1 cellular context compared by ENCODE assay signal in the genomic region with DNA sequence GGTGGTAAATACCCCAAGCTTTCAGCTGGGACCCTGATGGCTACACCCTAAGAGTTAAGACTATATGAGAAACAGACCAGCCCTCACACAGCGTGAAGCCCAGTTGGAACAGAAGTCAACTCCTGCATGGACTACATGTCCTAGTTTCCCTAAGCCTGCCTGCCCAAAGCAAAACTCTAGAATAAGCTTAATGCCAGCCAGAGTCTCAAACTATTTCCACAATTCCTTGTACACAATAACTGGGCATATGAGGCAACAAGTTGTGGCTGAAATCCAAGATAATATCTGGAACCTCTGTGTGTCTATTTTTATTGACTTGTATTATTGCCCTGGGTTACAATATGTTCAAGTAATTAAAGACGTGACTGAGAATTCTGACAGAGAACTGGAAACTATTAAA.
TF ChIP-seq lines count a peak whose summit lies in the region.

No MANE protein-coding gene starts in this region.

TF ChIP-seq in GM23338, 12 proteins besides CTCF, POLR2A, EP300 and RAD21 (continued from another document):
- TF ChIP-seq, protein P1, sequence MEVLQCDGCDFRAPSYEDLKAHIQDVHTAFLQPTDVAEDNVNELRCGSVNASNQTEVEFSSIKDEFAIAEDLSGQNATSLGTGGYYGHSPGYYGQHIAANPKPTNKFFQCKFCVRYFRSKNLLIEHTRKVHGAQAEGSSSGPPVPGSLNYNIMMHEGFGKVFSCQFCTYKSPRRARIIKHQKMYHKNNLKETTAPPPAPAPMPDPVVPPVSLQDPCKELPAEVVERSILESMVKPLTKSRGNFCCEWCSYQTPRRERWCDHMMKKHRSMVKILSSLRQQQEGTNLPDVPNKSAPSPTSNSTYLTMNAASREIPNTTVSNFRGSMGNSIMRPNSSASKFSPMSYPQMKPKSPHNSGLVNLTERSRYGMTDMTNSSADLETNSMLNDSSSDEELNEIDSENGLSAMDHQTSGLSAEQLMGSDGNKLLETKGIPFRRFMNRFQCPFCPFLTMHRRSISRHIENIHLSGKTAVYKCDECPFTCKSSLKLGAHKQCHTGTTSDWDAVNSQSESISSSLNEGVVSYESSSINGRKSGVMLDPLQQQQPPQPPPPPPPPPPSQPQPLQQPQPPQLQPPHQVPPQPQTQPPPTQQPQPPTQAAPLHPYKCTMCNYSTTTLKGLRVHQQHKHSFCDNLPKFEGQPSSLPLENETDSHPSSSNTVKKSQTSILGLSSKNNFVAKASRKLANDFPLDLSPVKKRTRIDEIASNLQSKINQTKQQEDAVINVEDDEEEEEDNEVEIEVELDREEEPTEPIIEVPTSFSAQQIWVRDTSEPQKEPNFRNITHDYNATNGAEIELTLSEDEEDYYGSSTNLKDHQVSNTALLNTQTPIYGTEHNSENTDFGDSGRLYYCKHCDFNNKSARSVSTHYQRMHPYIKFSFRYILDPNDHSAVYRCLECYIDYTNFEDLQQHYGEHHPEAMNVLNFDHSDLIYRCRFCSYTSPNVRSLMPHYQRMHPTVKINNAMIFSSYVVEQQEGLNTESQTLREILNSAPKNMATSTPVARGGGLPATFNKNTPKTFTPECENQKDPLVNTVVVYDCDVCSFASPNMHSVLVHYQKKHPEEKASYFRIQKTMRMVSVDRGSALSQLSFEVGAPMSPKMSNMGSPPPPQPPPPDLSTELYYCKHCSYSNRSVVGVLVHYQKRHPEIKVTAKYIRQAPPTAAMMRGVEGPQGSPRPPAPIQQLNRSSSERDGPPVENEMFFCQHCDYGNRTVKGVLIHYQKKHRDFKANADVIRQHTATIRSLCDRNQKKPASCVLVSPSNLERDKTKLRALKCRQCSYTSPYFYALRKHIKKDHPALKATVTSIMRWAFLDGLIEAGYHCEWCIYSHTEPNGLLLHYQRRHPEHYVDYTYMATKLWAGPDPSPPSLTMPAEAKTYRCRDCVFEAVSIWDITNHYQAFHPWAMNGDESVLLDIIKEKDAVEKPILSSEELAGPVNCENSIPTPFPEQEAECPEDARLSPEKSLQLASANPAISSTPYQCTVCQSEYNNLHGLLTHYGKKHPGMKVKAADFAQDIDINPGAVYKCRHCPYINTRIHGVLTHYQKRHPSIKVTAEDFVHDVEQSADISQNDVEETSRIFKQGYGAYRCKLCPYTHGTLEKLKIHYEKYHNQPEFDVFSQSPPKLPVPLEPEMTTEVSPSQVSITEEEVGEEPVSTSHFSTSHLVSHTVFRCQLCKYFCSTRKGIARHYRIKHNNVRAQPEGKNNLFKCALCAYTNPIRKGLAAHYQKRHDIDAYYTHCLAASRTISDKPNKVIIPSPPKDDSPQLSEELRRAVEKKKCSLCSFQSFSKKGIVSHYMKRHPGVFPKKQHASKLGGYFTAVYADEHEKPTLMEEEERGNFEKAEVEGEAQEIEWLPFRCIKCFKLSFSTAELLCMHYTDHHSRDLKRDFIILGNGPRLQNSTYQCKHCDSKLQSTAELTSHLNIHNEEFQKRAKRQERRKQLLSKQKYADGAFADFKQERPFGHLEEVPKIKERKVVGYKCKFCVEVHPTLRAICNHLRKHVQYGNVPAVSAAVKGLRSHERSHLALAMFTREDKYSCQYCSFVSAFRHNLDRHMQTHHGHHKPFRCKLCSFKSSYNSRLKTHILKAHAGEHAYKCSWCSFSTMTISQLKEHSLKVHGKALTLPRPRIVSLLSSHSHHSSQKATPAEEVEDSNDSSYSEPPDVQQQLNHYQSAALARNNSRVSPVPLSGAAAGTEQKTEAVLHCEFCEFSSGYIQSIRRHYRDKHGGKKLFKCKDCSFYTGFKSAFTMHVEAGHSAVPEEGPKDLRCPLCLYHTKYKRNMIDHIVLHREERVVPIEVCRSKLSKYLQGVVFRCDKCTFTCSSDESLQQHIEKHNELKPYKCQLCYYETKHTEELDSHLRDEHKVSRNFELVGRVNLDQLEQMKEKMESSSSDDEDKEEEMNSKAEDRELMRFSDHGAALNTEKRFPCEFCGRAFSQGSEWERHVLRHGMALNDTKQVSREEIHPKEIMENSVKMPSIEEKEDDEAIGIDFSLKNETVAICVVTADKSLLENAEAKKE (CRISPR knock-in tag; IDR thresholded peaks at IDR 0.05) = no peak
- no peak for TF ChIP-seq EZH2phosphoT487 (IDR thresholded peaks at IDR 0.05; ENCODE audit: unreplicated experiment)
- TF ChIP-seq ZNF114 (CRISPR knock-in tag; IDR thresholded peaks at IDR 0.05) = no peak
- TF ChIP-seq NANOG (IDR thresholded peaks at IDR 0.05; ENCODE audit: borderline replicate concordance) = no peak
- no peak for TF ChIP-seq POLR2AphosphoS5 (IDR thresholded peaks at IDR 0.05; ENCODE audit: low read depth)
- TF ChIP-seq STAT1 (IDR thresholded peaks at IDR 0.05; ENCODE audit: unreplicated experiment) = no peak
- TF ChIP-seq, protein P2, sequence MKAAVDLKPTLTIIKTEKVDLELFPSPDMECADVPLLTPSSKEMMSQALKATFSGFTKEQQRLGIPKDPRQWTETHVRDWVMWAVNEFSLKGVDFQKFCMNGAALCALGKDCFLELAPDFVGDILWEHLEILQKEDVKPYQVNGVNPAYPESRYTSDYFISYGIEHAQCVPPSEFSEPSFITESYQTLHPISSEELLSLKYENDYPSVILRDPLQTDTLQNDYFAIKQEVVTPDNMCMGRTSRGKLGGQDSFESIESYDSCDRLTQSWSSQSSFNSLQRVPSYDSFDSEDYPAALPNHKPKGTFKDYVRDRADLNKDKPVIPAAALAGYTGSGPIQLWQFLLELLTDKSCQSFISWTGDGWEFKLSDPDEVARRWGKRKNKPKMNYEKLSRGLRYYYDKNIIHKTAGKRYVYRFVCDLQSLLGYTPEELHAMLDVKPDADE (IDR thresholded peaks at IDR 0.05) = no peak
- no peak for TF ChIP-seq EZH2 (IDR thresholded peaks at IDR 0.05; ENCODE audit: low read depth, unreplicated experiment)
- TF ChIP-seq, protein P3, sequence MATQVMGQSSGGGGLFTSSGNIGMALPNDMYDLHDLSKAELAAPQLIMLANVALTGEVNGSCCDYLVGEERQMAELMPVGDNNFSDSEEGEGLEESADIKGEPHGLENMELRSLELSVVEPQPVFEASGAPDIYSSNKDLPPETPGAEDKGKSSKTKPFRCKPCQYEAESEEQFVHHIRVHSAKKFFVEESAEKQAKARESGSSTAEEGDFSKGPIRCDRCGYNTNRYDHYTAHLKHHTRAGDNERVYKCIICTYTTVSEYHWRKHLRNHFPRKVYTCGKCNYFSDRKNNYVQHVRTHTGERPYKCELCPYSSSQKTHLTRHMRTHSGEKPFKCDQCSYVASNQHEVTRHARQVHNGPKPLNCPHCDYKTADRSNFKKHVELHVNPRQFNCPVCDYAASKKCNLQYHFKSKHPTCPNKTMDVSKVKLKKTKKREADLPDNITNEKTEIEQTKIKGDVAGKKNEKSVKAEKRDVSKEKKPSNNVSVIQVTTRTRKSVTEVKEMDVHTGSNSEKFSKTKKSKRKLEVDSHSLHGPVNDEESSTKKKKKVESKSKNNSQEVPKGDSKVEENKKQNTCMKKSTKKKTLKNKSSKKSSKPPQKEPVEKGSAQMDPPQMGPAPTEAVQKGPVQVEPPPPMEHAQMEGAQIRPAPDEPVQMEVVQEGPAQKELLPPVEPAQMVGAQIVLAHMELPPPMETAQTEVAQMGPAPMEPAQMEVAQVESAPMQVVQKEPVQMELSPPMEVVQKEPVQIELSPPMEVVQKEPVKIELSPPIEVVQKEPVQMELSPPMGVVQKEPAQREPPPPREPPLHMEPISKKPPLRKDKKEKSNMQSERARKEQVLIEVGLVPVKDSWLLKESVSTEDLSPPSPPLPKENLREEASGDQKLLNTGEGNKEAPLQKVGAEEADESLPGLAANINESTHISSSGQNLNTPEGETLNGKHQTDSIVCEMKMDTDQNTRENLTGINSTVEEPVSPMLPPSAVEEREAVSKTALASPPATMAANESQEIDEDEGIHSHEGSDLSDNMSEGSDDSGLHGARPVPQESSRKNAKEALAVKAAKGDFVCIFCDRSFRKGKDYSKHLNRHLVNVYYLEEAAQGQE (IDR thresholded peaks at IDR 0.05; ENCODE audit: unreplicated experiment) = no peak
- no peak for TF ChIP-seq JUNB (IDR thresholded peaks at IDR 0.05; ENCODE audit: unreplicated experiment)
